ENCODE assay signal across 1 cellular context in genomic region chr13:105491345-105491744, GRCh38.
TF ChIP-seq lines count a peak whose summit lies in the region.

No MANE protein-coding gene starts in this region.

TF ChIP-seq in WTC11, 78 proteins besides CTCF, POLR2A, EP300 and RAD21 (continued from another document):
- no peak for TF ChIP-seq ARID4B (CRISPR knock-in tag; IDR thresholded peaks at IDR 0.05; ENCODE audit: borderline replicate concordance)
- TF ChIP-seq ZNF416 (CRISPR knock-in tag; IDR thresholded peaks at IDR 0.05): no peak
- no peak for TF ChIP-seq PRDM15 (CRISPR knock-in tag; IDR thresholded peaks at IDR 0.05)
